8 cellular contexts compared by ENCODE assay signal in genomic region chr1:155093938-155094621, GRCh38. TPM values are rescaled to one million over a fixed set of nuclear protein-coding genes. Genes with fewer than 3 reads are reported as not detected.
A peak's percentile ranks its signal among the peaks of the same experiment; 100 is the strongest.
DNase-seq lines count a peak whose midpoint lies in the region; ATAC-seq and TF ChIP-seq lines count a peak whose summit lies in the region.

No MANE protein-coding gene starts in this region.

- H3K27me3 Mint-ChIP-seq in T-helper 17 cell = peaks cover 8% of the 10 kb centered on the region
- peaks cover 8% of the 10 kb centered on the region for H3K27me3 Mint-ChIP-seq in glutamatergic neuron (ENCODE audit: unreplicated experiment)

- TF ChIP-seq CTCF in glutamatergic neuron (IDR thresholded peaks at IDR 0.05; ENCODE audit: partially characterized antibody, unreplicated experiment) = peak; percentile 27

- H3K4me1 Mint-ChIP-seq in T-helper 17 cell (peaks cover 8% of the 10 kb centered on the region), glutamatergic neuron (ENCODE audit: low read depth, unreplicated experiment) (peaks cover 12% of the 10 kb centered on the region)

- H3K4me3 Mint-ChIP-seq in T-helper 17 cell (no peak overlapping the region), glutamatergic neuron (ENCODE audit: unreplicated experiment) (no peak overlapping the region)

- ATAC-seq in T-helper 17 cell (peak; percentile 66), GM19328 (IDR thresholded peaks at IDR 0.05; ENCODE audit: unreplicated experiment) (no peak), GM19452 (IDR thresholded peaks at IDR 0.05; ENCODE audit: unreplicated experiment) (no peak)

- peaks cover 6% of the 10 kb centered on the region for H3K9me3 Mint-ChIP-seq in glutamatergic neuron (ENCODE audit: unreplicated experiment)

- no peak overlapping the region for H3K27ac Mint-ChIP-seq in T-helper 17 cell
- no peak overlapping the region for H3K27ac Mint-ChIP-seq in glutamatergic neuron (ENCODE audit: unreplicated experiment)

- H3K36me3 Mint-ChIP-seq in T-helper 17 cell (ENCODE audit: low read depth) (no peaks in the 10 kb centered on the region), glutamatergic neuron (ENCODE audit: unreplicated experiment) (no peaks in the 10 kb centered on the region)

- no peaks in the 10 kb centered on the region for H3K9me3 ChIP-seq in T-helper 17 cell (ENCODE audit: control insufficient read depth, low read length, poor library complexity, severe bottlenecking)

- DNase-seq in ELF-1 (ENCODE audit: low read depth, low spot score) = peak; percentile 67
- peak; percentile 93 for DNase-seq in NCI-H1105 treated with DMSO at 0.1 percent for 48 hours (lab: John Stamatoyannopoulos, UW)
- DNase-seq in T-helper 17 cell = no peak
- DNase-seq in glutamatergic neuron = peak; percentile 61
- peak; percentile 69 for DNase-seq in renal cortical epithelial cell (ENCODE audit: low read depth)
- no peak for DNase-seq in HPDE6-E6E7 (ENCODE audit: extremely low spot score)

RNA-seq across cellular contexts. Expression of gene EFNA3, which starts 15.4 kb away (rescaled TPM):
- 1 to 10 TPM in 1 of 2 donors, under 1 TPM in 1; 0.29 to 1.3 TPM for total RNA-seq in T-helper 17 cell
- 14.6 TPM for total RNA-seq in glutamatergic neuron (ENCODE audit: unreplicated experiment)
- total RNA-seq in renal cortical epithelial cell = 1.4 and 2.4 TPM in 2 replicates

RNA-seq across cellular contexts. Expression of gene EFNA4, which starts 30.5 kb away (rescaled TPM):
- total RNA-seq in T-helper 17 cell (1 to 10 TPM; 2.6 to 4.9 TPM), glutamatergic neuron (ENCODE audit: unreplicated experiment) (2.9 TPM), renal cortical epithelial cell (9.5 and 12.5 TPM in 2 replicates)

RNA-seq across cellular contexts. Expression of gene EFNA1, which starts 33.6 kb away (rescaled TPM):
- total RNA-seq in T-helper 17 cell = 1 to 10 TPM in 1 of 2 donors, not detected in 1; 1.0 TPM
- 1.7 TPM for total RNA-seq in glutamatergic neuron (ENCODE audit: unreplicated experiment)
- total RNA-seq in renal cortical epithelial cell = 68.3 and 80.4 TPM in 2 replicates

RNA-seq across cellular contexts. Expression of gene SLC50A1, which starts 41.6 kb away (rescaled TPM):
- 10 to 100 TPM; 25.6 to 27.8 TPM for total RNA-seq in T-helper 17 cell
- 8.6 TPM for total RNA-seq in glutamatergic neuron (ENCODE audit: unreplicated experiment)
- total RNA-seq in renal cortical epithelial cell = 16.7 and 63.0 TPM in 2 replicates

RNA-seq across cellular contexts. Expression of gene ADAM15, which starts 43.0 kb away (rescaled TPM):
- total RNA-seq in T-helper 17 cell = 10 to 100 TPM; 30.3 to 33.8 TPM
- total RNA-seq in glutamatergic neuron (ENCODE audit: unreplicated experiment) = 7.6 TPM
- 47.9 and 137 TPM in 2 replicates for total RNA-seq in renal cortical epithelial cell

Comparison
In these comparisons a context has a peak if more than half of its experiments do, and no peak if none do; other contexts are left out.
1. DNase-seq: peak in ELF-1 (single experiment), NCI-H1105 treated with DMSO at 0.1 percent for 48 hours (single experiment), glutamatergic neuron (single experiment) and renal cortical epithelial cell (single experiment); none in T-helper 17 cell (0 of 3) and HPDE6-E6E7 (single experiment).
2. RNA of gene EFNA1, which starts 33.6 kb away (total RNA-seq): 68.3 to 80.4 TPM in renal cortical epithelial cell; 1.7 TPM in glutamatergic neuron (single experiment) and 1.0 TPM in T-helper 17 cell; every median in the first group is over 10 times any median in the second.